In genomic region chr1:116819081-116819480, GRCh38 we compare ENCODE assay signal across 24 cellular contexts.
DNase-seq lines count a peak whose midpoint lies in the region; ATAC-seq and TF ChIP-seq lines count a peak whose summit lies in the region.
"Had no signal": no experiment of that assay in that cellular context is flagged by ENCODE, and none has a peak within 500 bp of the region (broad histone marks: within the 10 kb centered on the region; RNA-seq: fewer than 3 reads in every experiment).

No MANE protein-coding gene starts in this region.

- no peak for DNase-seq in stimulated activated naive CD8-positive, alpha-beta T cell treated with anti-CD3 and anti-CD28 coated beads, Interleukin-15, amount 100 ng/mL, for 72 hours
- DNase-seq in choroid plexus epithelial cell (ENCODE audit: low read depth) (peak; percentile 60), NCI-H774 (lab: John Stamatoyannopoulos, UW) (no peak), NCI-H187 (lab: John Stamatoyannopoulos, UW) (no peak), DMS79 (lab: John Stamatoyannopoulos, UW) (no peak)
- no peak for DNase-seq in stimulated activated effector memory CD8-positive, alpha-beta T cell treated with anti-CD3 and anti-CD28 coated beads, Interleukin-12 subunit alpha, Interleukin-12 subunit beta, amount 100 ng/mL, for 72 hours (ENCODE audit: low spot score in 2 of 2)
- DNase-seq: activated B cell treated with CpG ODN at 0.5 μM for 24 hours; activated CD8-positive, alpha-beta memory T cell treated with anti-CD3 and anti-CD28 coated beads for 24 hours; central memory CD4-positive, alpha-beta T cell; foreskin melanocyte; hypothalamus; mucosa of descending colon; NCI-H1436 treated with DMSO at 0.1 percent for 48 hours; NCI-H2171 treated with DMSO at 0.1 percent for 48 hours; NCI-H526 treated with DMSO at 0.1 percent for 48 hours; stimulated activated CD4-positive, alpha-beta T cell treated with anti-CD3 and anti-CD28 coated beads, Interleukin-4, amount 100 ng/mL, for 1 hour; stimulated activated naive CD4-positive, alpha-beta T cell treated with Interleukin-2 at 50 U/mL for 16 hours; T1000; thyroid gland had no signal

- no peaks in the 10 kb centered on the region for H3K27me3 Mint-ChIP-seq in stimulated activated naive CD8-positive, alpha-beta T cell treated with anti-CD3 and anti-CD28 coated beads, Interleukin-15, Interleukin-2, amounts not matched to agents 100 ng/mL and 50 ng/mL, for 24 hours
- H3K27me3 Mint-ChIP-seq in stimulated activated naive CD8-positive, alpha-beta T cell treated with anti-CD3 and anti-CD28 coated beads, Interleukin-15, amount 100 ng/mL, for 72 hours: no peaks in the 10 kb centered on the region
- H3K27me3 Mint-ChIP-seq in activated T-helper 17 cell treated with anti-CD3 and anti-CD28 coated beads, Interleukin-2, amount 50 U/mL, for 72 hours: no peaks in the 10 kb centered on the region
- H3K27me3 Mint-ChIP-seq: activated B cell treated with CpG ODN at 0.5 μM for 24 hours, IgD-negative memory B cell had no signal

- ATAC-seq in stimulated activated naive CD8-positive, alpha-beta T cell treated with anti-CD3 and anti-CD28 coated beads, Interleukin-15, amount 100 ng/mL, for 72 hours: no peak
- no peak for ATAC-seq in activated T-helper 17 cell treated with anti-CD3 and anti-CD28 coated beads, Interleukin-2, amount 50 U/mL, for 72 hours (replicated peaks)
- ATAC-seq in stimulated activated effector memory CD8-positive, alpha-beta T cell treated with anti-CD3 and anti-CD28 coated beads, Interleukin-12 subunit alpha, Interleukin-12 subunit beta, amount 100 ng/mL, for 72 hours: no peak
- ATAC-seq: HCT116, mucosa of descending colon had no signal

- H3K4me3 Mint-ChIP-seq in stimulated activated naive CD8-positive, alpha-beta T cell treated with anti-CD3 and anti-CD28 coated beads, Interleukin-15, Interleukin-2, amounts not matched to agents 100 ng/mL and 50 ng/mL, for 24 hours: no peak overlapping the region
- no peak overlapping the region for H3K4me3 Mint-ChIP-seq in stimulated activated naive CD8-positive, alpha-beta T cell treated with anti-CD3 and anti-CD28 coated beads, Interleukin-15, amount 100 ng/mL, for 72 hours
- H3K4me3 Mint-ChIP-seq in activated T-helper 17 cell treated with anti-CD3 and anti-CD28 coated beads, Interleukin-2, amount 50 U/mL, for 72 hours: peak overlapping the region; percentile 2
- no peak overlapping the region for H3K4me3 Mint-ChIP-seq in stimulated activated effector memory CD8-positive, alpha-beta T cell treated with anti-CD3 and anti-CD28 coated beads, Interleukin-12 subunit alpha, Interleukin-12 subunit beta, amount 100 ng/mL, for 72 hours
- H3K4me3 Mint-ChIP-seq: activated B cell treated with CpG ODN at 0.5 μM for 24 hours, CD14-positive monocyte, IgD-negative memory B cell had no signal

- H3K9me3 Mint-ChIP-seq in stimulated activated naive CD8-positive, alpha-beta T cell treated with anti-CD3 and anti-CD28 coated beads, Interleukin-15, Interleukin-2, amounts not matched to agents 100 ng/mL and 50 ng/mL, for 24 hours: peaks cover under 1% of the 10 kb centered on the region
- peaks cover 2 to 3% of the 10 kb centered on the region in 2 donors for H3K9me3 Mint-ChIP-seq in stimulated activated naive CD8-positive, alpha-beta T cell treated with anti-CD3 and anti-CD28 coated beads, Interleukin-15, amount 100 ng/mL, for 72 hours
- H3K9me3 Mint-ChIP-seq in activated T-helper 17 cell treated with anti-CD3 and anti-CD28 coated beads, Interleukin-2, amount 50 U/mL, for 72 hours: peaks cover under 1% of the 10 kb centered on the region
- peaks cover 2% of the 10 kb centered on the region for H3K9me3 Mint-ChIP-seq in stimulated activated effector memory CD8-positive, alpha-beta T cell treated with anti-CD3 and anti-CD28 coated beads, Interleukin-12 subunit alpha, Interleukin-12 subunit beta, amount 100 ng/mL, for 72 hours
- H3K9me3 Mint-ChIP-seq: activated B cell treated with CpG ODN at 0.5 μM for 24 hours, CD14-positive monocyte had no signal

- H3K27ac Mint-ChIP-seq in stimulated activated naive CD8-positive, alpha-beta T cell treated with anti-CD3 and anti-CD28 coated beads, Interleukin-15, Interleukin-2, amounts not matched to agents 100 ng/mL and 50 ng/mL, for 24 hours: peak overlapping the region; percentile 69
- H3K27ac Mint-ChIP-seq in stimulated activated naive CD8-positive, alpha-beta T cell treated with anti-CD3 and anti-CD28 coated beads, Interleukin-15, amount 100 ng/mL, for 72 hours: peak overlapping the region in 1 of 2 donors; percentile 87
- H3K27ac Mint-ChIP-seq in activated T-helper 17 cell treated with anti-CD3 and anti-CD28 coated beads, Interleukin-2, amount 50 U/mL, for 72 hours: no peak overlapping the region
- H3K27ac Mint-ChIP-seq in stimulated activated effector memory CD8-positive, alpha-beta T cell treated with anti-CD3 and anti-CD28 coated beads, Interleukin-12 subunit alpha, Interleukin-12 subunit beta, amount 100 ng/mL, for 72 hours: peak overlapping the region; percentile 66
- H3K27ac Mint-ChIP-seq: activated B cell treated with CpG ODN at 0.5 μM for 24 hours, CD14-positive monocyte, IgD-negative memory B cell had no signal

- H3K4me3 ChIP-seq in choroid plexus epithelial cell (ENCODE audit: low read depth, low read length): no peak overlapping the region
- H3K4me3 ChIP-seq: mucosa of descending colon, thyroid gland had no signal

- H3K36me3 Mint-ChIP-seq in stimulated activated naive CD8-positive, alpha-beta T cell treated with anti-CD3 and anti-CD28 coated beads, Interleukin-15, Interleukin-2, amounts not matched to agents 100 ng/mL and 50 ng/mL, for 24 hours (ENCODE audit: low read depth): peaks cover 8% of the 10 kb centered on the region
- H3K36me3 Mint-ChIP-seq in activated T-helper 17 cell treated with anti-CD3 and anti-CD28 coated beads, Interleukin-2, amount 50 U/mL, for 72 hours (ENCODE audit: low read depth): no peaks in the 10 kb centered on the region
- H3K36me3 Mint-ChIP-seq in stimulated activated effector memory CD8-positive, alpha-beta T cell treated with anti-CD3 and anti-CD28 coated beads, Interleukin-12 subunit alpha, Interleukin-12 subunit beta, amount 100 ng/mL, for 72 hours: peaks cover 6% of the 10 kb centered on the region
- H3K36me3 Mint-ChIP-seq: CD14-positive monocyte, IgD-negative memory B cell had no signal

- peaks cover 52% of the 10 kb centered on the region for H3K4me1 Mint-ChIP-seq in stimulated activated naive CD8-positive, alpha-beta T cell treated with anti-CD3 and anti-CD28 coated beads, Interleukin-15, Interleukin-2, amounts not matched to agents 100 ng/mL and 50 ng/mL, for 24 hours (ENCODE audit: low read depth)
- peaks cover 49% of the 10 kb centered on the region for H3K4me1 Mint-ChIP-seq in stimulated activated naive CD8-positive, alpha-beta T cell treated with anti-CD3 and anti-CD28 coated beads, Interleukin-15, amount 100 ng/mL, for 72 hours
- peaks cover 25% of the 10 kb centered on the region for H3K4me1 Mint-ChIP-seq in activated T-helper 17 cell treated with anti-CD3 and anti-CD28 coated beads, Interleukin-2, amount 50 U/mL, for 72 hours
- peaks cover 43% of the 10 kb centered on the region for H3K4me1 Mint-ChIP-seq in stimulated activated effector memory CD8-positive, alpha-beta T cell treated with anti-CD3 and anti-CD28 coated beads, Interleukin-12 subunit alpha, Interleukin-12 subunit beta, amount 100 ng/mL, for 72 hours

- no peak for TF ChIP-seq CTCF in choroid plexus epithelial cell (conservative IDR thresholded peaks at IDR 0.05; ENCODE audit: low read depth, low read length)
